In genomic region chr5:158698768-158699167, GRCh38 we compare ENCODE assay signal across 21 cellular contexts.
DNase-seq lines count a peak whose midpoint lies in the region; ATAC-seq, FAIRE-seq and TF ChIP-seq lines count a peak whose summit lies in the region.
"Had no signal": no experiment of that assay in that cellular context is flagged by ENCODE, and none has a peak within 500 bp of the region (broad histone marks: within the 10 kb centered on the region; RNA-seq: fewer than 3 reads in every experiment).

No MANE protein-coding gene starts in this region.

- H3K9me3 ChIP-seq in PC-3 (ENCODE audit: low read length), result no peaks in the 10 kb centered on the region
- H3K9me3 ChIP-seq: Caco-2 had no signal

- no TSS peak for BruUV-seq in PC-3 (replicated peaks; lab: Mats Ljungman, UMichigan)

- H2AFZ ChIP-seq in ACC112 (ENCODE audit: low read length, unreplicated experiment) (no peak overlapping the region), GM23338 (no peak overlapping the region), PC-3 (ENCODE audit: low read length) (no peak overlapping the region)

- H3K27ac Mint-ChIP-seq in GM23338, result no peak overlapping the region
- H3K27ac Mint-ChIP-seq in chondrocyte (ENCODE audit: unreplicated experiment), result peak overlapping the region; percentile 98
- peak overlapping the region; percentile 88 for H3K27ac Mint-ChIP-seq in osteocyte (ENCODE audit: unreplicated experiment)
- H3K27ac Mint-ChIP-seq: CD4-positive, alpha-beta memory T cell had no signal

- ATAC-seq in GM23338 (no peak), PC-3 (no peak)
- ATAC-seq: GM12878 had no signal

- H3K36me3 Mint-ChIP-seq in GM23338 (ENCODE audit: low read depth), result no peaks in the 10 kb centered on the region
- peaks cover 4% of the 10 kb centered on the region for H3K36me3 Mint-ChIP-seq in chondrocyte (ENCODE audit: low read depth)
- peaks cover 39% of the 10 kb centered on the region for H3K36me3 Mint-ChIP-seq in osteocyte (ENCODE audit: unreplicated experiment)
- H3K36me3 Mint-ChIP-seq: CD4-positive, alpha-beta memory T cell had no signal

- H3K9me3 Mint-ChIP-seq in GM23338 (no peaks in the 10 kb centered on the region), chondrocyte (ENCODE audit: low read depth) (no peaks in the 10 kb centered on the region), osteocyte (ENCODE audit: unreplicated experiment) (no peaks in the 10 kb centered on the region)
- H3K9me3 Mint-ChIP-seq: CD4-positive, alpha-beta memory T cell; H9; IgD-negative memory B cell had no signal

- H3K27me3 ChIP-seq in ACC112 (ENCODE audit: insufficient read depth, low read length) (no peaks in the 10 kb centered on the region), GM23338 (ENCODE audit: insufficient read depth) (no peaks in the 10 kb centered on the region), PC-3 (ENCODE audit: low read length) (no peaks in the 10 kb centered on the region)
- H3K27me3 ChIP-seq: BLaER1 treated with 17β-estradiol and CSF1 and Interleukin-3, amounts not matched to agents 10 nM and 100 nM had no signal

- TF ChIP-seq CTCF in GM23338 (conservative IDR thresholded peaks at IDR 0.05; ENCODE audit: low read depth in 2 of 2) (no peak), chondrocyte (IDR thresholded peaks at IDR 0.05) (no peak), osteocyte (IDR thresholded peaks at IDR 0.05) (no peak), PC-3 (conservative IDR thresholded peaks at IDR 0.05; ENCODE audit: low read depth, low read length) (no peak)

- no peak for DNase-seq in GM23338 (ENCODE audit: low spot score)
- no peak for DNase-seq in chondrocyte (ENCODE audit: low spot score)
- DNase-seq in osteocyte (ENCODE audit: extremely low spot score, unreplicated experiment), result no peak
- no peak for DNase-seq in NCI-H1092 treated with DMSO at 0.1 percent for 48 hours (lab: John Stamatoyannopoulos, UW)
- no peak for DNase-seq in PC-3
- DNase-seq in frontal cortex (ENCODE audit: low spot score in 2 of 2), result no peak
- DNase-seq: ACHN; Caco-2; CD4-positive, alpha-beta memory T cell; DMS 273 treated with DMSO at 0.1 percent for 48 hours; DND-41; H9; NCI-H1694 treated with DMSO at 0.1 percent for 48 hours; NCI-H2081 treated with DMSO at 0.1 percent for 48 hours; NCI-H446 treated with DMSO at 0.1 percent for 48 hours; NCI-H526 treated with DMSO at 0.1 percent for 48 hours had no signal

- H3K36me3 ChIP-seq in ACC112 (ENCODE audit: insufficient read depth, low read length) (no peaks in the 10 kb centered on the region), GM23338 (ENCODE audit: insufficient read depth) (no peaks in the 10 kb centered on the region), PC-3 (ENCODE audit: low read depth, low read length) (no peaks in the 10 kb centered on the region)

- intact Hi-C loops in PC-3 (cut with micrococcal nuclease), result loop anchor here (5.0 to 10.0 kb wide), 4 partner anchors 124 to 354 kb away; no protein-coding TSS in a partner anchor

- H3K27ac ChIP-seq in ACC112 (ENCODE audit: low read depth, low read length), result peak overlapping the region; percentile 98
- no peak overlapping the region for H3K27ac ChIP-seq in GM23338 (ENCODE audit: low read depth)
- no peak overlapping the region for H3K27ac ChIP-seq in PC-3 (ENCODE audit: low read length)

- H3K9ac ChIP-seq in PC-3 (ENCODE audit: low read length), result no peak overlapping the region
- H3K9ac ChIP-seq: BLaER1 treated with 17β-estradiol and CSF1 and Interleukin-3, amounts not matched to agents 10 nM and 100 nM had no signal

- H3F3A ChIP-seq in GM23338 (replicated peaks; ENCODE audit: low read depth) (no peaks in the 10 kb centered on the region), PC-3 (ENCODE audit: low read length, unreplicated experiment) (no peaks in the 10 kb centered on the region)

- H3K4me3 Mint-ChIP-seq in GM23338 (no peak overlapping the region), chondrocyte (ENCODE audit: unreplicated experiment) (no peak overlapping the region), osteocyte (ENCODE audit: unreplicated experiment) (no peak overlapping the region)
- H3K4me3 Mint-ChIP-seq: CD4-positive, alpha-beta memory T cell; IgD-negative memory B cell had no signal

- H3K9me2 ChIP-seq in GM23338 (ENCODE audit: insufficient read depth), result peaks cover 5% of the 10 kb centered on the region; the same call in 1 of the 2 replicates
- no peaks in the 10 kb centered on the region for H3K9me2 ChIP-seq in PC-3 (replicated peaks; ENCODE audit: low read length)

- H4K20me1 ChIP-seq in GM23338 (replicated peaks; ENCODE audit: insufficient read depth) (no peaks in the 10 kb centered on the region), PC-3 (ENCODE audit: low read length) (no peaks in the 10 kb centered on the region)

- H3K4me2 ChIP-seq in GM23338 (peak overlapping the region; percentile 65), PC-3 (ENCODE audit: low read length) (no peak overlapping the region)

- H3K79me2 ChIP-seq in ACC112 (ENCODE audit: control insufficient read depth, insufficient read depth, low read length, unreplicated experiment) (no peaks in the 10 kb centered on the region), GM23338 (replicated peaks; ENCODE audit: insufficient read depth) (no peaks in the 10 kb centered on the region), PC-3 (ENCODE audit: low read length) (no peaks in the 10 kb centered on the region)

- no peak for FAIRE-seq in frontal cortex (lab: Jason Lieb, UNC)
- FAIRE-seq: GM12878, HTR-8/SVneo had no signal

- H3K4me1 ChIP-seq in ACC112 (ENCODE audit: control insufficient read depth, insufficient read depth, low read length, unreplicated experiment) (peaks cover 77% of the 10 kb centered on the region), GM23338 (ENCODE audit: insufficient read depth) (peaks cover 62% of the 10 kb centered on the region), PC-3 (ENCODE audit: insufficient read depth, low read length) (0 out of 2 replicates have a peak, but pooled peaks cover 4% of the 10 kb centered on the region)
- H3K4me1 ChIP-seq: Caco-2 had no signal

- POLR2A ChIA-PET in PC-3 (lab: Charles Lee; ENCODE audit: unreplicated experiment), result no interaction called here

- CTCF ChIA-PET in PC-3 (lab: Charles Lee), result interaction anchor here (0.8 kb wide), 1 partner anchor 408 kb away, joined by 3 read pairs; no protein-coding TSS in a partner anchor

- peaks cover 52% of the 10 kb centered on the region for H3K4me1 Mint-ChIP-seq in GM23338
- H3K4me1 Mint-ChIP-seq in chondrocyte (ENCODE audit: low read depth), result peaks cover 88% of the 10 kb centered on the region
- peaks cover 83% of the 10 kb centered on the region for H3K4me1 Mint-ChIP-seq in osteocyte (ENCODE audit: unreplicated experiment)

- H3K4me3 ChIP-seq in ACC112 (ENCODE audit: low read depth, low read length) (no peak overlapping the region; the same call in 1 of the 2 replicates), GM23338 (no peak overlapping the region), PC-3 (ENCODE audit: low read length) (no peak overlapping the region)
- H3K4me3 ChIP-seq: BLaER1 treated with 17β-estradiol and CSF1 and Interleukin-3, amounts not matched to agents 10 nM and 100 nM; GM12878 had no signal

- H3K27me3 Mint-ChIP-seq in GM23338 (ENCODE audit: insufficient read depth, low read depth, poor library complexity) (peaks cover 4% of the 10 kb centered on the region), chondrocyte (ENCODE audit: low read depth) (no peaks in the 10 kb centered on the region), osteocyte (ENCODE audit: unreplicated experiment) (no peaks in the 10 kb centered on the region)
- H3K27me3 Mint-ChIP-seq: IgD-negative memory B cell had no signal
